13 cellular contexts compared by ENCODE assay signal in genomic region chr3:55127565-55127964, GRCh38.
DNase-seq lines count a peak whose midpoint lies in the region; ATAC-seq and TF ChIP-seq lines count a peak whose summit lies in the region.
"Had no signal": no experiment of that assay in that cellular context is flagged by ENCODE, and none has a peak within 500 bp of the region (broad histone marks: within the 10 kb centered on the region; RNA-seq: fewer than 3 reads in every experiment).

No MANE protein-coding gene starts in this region.

- POLR2A ChIA-PET in PC-9 (lab: Charles Lee; ENCODE audit: unreplicated experiment): no interaction called here

- no peaks in the 10 kb centered on the region for H3K9me2 ChIP-seq in PC-9 (ENCODE audit: insufficient read depth)

- no peaks in the 10 kb centered on the region for H3F3A ChIP-seq in PC-9 (ENCODE audit: insufficient read depth, low read depth)

- 37 to 47% methylated on average over 4 of the region's 4 CpGs for WGBS in gastroesophageal sphincter (ENCODE audit: low coverage in 1 of 2), 2 donors

- H3K27me3 Mint-ChIP-seq in osteocyte (ENCODE audit: unreplicated experiment): peaks cover 7% of the 10 kb centered on the region

- TF ChIP-seq CTCF in PC-9 (conservative IDR thresholded peaks at IDR 0.05) (no peak), osteocyte (IDR thresholded peaks at IDR 0.05) (no peak), gastroesophageal sphincter (IDR thresholded peaks at IDR 0.05) (no peak)

- H3K27me3 ChIP-seq in H7 (ENCODE audit: control insufficient read depth, insufficient read depth, low read length) (no peaks in the 10 kb centered on the region), PC-9 (ENCODE audit: insufficient read depth, low read depth) (no peaks in the 10 kb centered on the region), gastroesophageal sphincter (peaks cover 20% of the 10 kb centered on the region)

- peak overlapping the region; percentile 70 for H3K4me2 ChIP-seq in PC-9
- H3K4me2 ChIP-seq: A549 had no signal

- H3K9me3 ChIP-seq in PC-9 (ENCODE audit: insufficient read depth, low read depth) (no peaks in the 10 kb centered on the region), gastroesophageal sphincter (no peaks in the 10 kb centered on the region)
- H3K9me3 ChIP-seq: A549 had no signal

- no peaks in the 10 kb centered on the region for H4K20me1 ChIP-seq in PC-9 (ENCODE audit: insufficient read depth)

- H3K27ac ChIP-seq in PC-9 (no peak overlapping the region), gastroesophageal sphincter (no peak overlapping the region)
- H3K27ac ChIP-seq: A549 had no signal

- intact Hi-C loops in PC-9 (cut with micrococcal nuclease; ENCODE audit: unreplicated experiment): no loop called here

- no TSS peak for BruUV-seq in PC-9 (replicated peaks; lab: Mats Ljungman, UMichigan)

- peak overlapping the region; percentile 42 for H2AFZ ChIP-seq in PC-9

- no peak for TF ChIP-seq EP300 in gastroesophageal sphincter (IDR thresholded peaks at IDR 0.05)

- peaks cover 17% of the 10 kb centered on the region for H3K4me1 ChIP-seq in PC-9 (replicated peaks; ENCODE audit: insufficient read depth)
- no peaks in the 10 kb centered on the region for H3K4me1 ChIP-seq in gastroesophageal sphincter
- H3K4me1 ChIP-seq: A549 had no signal

- ATAC-seq in gastroesophageal sphincter (no peak), GM21447 (IDR thresholded peaks at IDR 0.05; ENCODE audit: unreplicated experiment) (no peak)
- ATAC-seq: A549, GM12878 had no signal

- H3K79me2 ChIP-seq in PC-9 (ENCODE audit: low read depth): no peaks in the 10 kb centered on the region

- no peaks in the 10 kb centered on the region for H3K36me3 ChIP-seq in H7 (replicated peaks; ENCODE audit: control insufficient read depth, insufficient read depth, low read length)
- no peaks in the 10 kb centered on the region for H3K36me3 ChIP-seq in PC-9 (ENCODE audit: low read depth)
- H3K36me3 ChIP-seq in gastroesophageal sphincter: no peaks in the 10 kb centered on the region

- H3K4me3 ChIP-seq in H7 (ENCODE audit: insufficient read depth, low read depth, low read length) (no peak overlapping the region), PC-9 (peak overlapping the region; percentile 28; the same call in 1 of the 2 replicates), gastroesophageal sphincter (no peak overlapping the region)
- H3K4me3 ChIP-seq: A549, GM12878 had no signal

- H3K4me3 Mint-ChIP-seq in osteocyte (ENCODE audit: unreplicated experiment): no peak overlapping the region

- H3K36me3 Mint-ChIP-seq in osteocyte (ENCODE audit: unreplicated experiment): no peaks in the 10 kb centered on the region

- H3K27ac Mint-ChIP-seq in osteocyte (ENCODE audit: unreplicated experiment): peak overlapping the region; percentile 45

- peaks cover 22% of the 10 kb centered on the region for H3K4me1 Mint-ChIP-seq in osteocyte (ENCODE audit: unreplicated experiment)

- no peaks in the 10 kb centered on the region for H3K9me3 Mint-ChIP-seq in osteocyte (ENCODE audit: unreplicated experiment)

- CTCF ChIA-PET in PC-9 (lab: Charles Lee): no interaction called here

- DNase-seq in H7: peak; percentile 6
- no peak for DNase-seq in PC-9
- peak; percentile 19 for DNase-seq in iPS-NIHi11 (ENCODE audit: low spot score)
- no peak for DNase-seq in osteocyte (ENCODE audit: extremely low spot score, unreplicated experiment)
- DNase-seq in NCI-H187 treated with DMSO at 0.1 percent for 48 hours (lab: John Stamatoyannopoulos, UW): no peak
- DNase-seq: C1 segment of cervical spinal cord, GDM1, MM.1S, NCI-H2029 had no signal

- TF ChIP-seq POLR2A in gastroesophageal sphincter (IDR thresholded peaks at IDR 0.05): no peak

Comparison
In these comparisons a context has a peak if more than half of its experiments do, and no peak if none do; other contexts are left out.
1. DNase-seq: peak in H7 (single experiment) and iPS-NIHi11 (single experiment); none in PC-9 (0 of 2), osteocyte (single experiment) and NCI-H187 treated with DMSO at 0.1 percent for 48 hours (single experiment).